Comparison of ENCODE assay signal across 14 cellular contexts in the genomic region with DNA sequence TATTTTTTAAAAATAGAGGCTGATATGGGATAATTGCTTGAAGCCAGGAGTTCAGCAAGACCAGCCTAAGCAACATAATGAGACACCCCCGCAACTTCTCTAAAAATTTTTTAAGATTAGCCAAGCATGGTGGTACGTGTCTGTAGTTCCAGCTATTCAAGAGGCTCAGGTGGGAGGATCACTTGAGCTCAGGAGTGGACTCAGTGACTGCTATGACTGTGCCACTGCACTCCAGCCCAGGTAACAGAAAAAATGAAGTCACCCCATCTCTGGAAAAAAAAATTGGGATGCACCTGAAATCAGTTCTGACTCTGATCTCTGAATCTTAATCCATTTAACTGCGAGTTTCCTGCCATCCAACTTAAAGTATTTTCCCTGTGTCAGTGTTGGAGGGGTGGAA.
"Had no signal": no experiment of that assay in that cellular context is flagged by ENCODE, and none has a peak within 500 bp of the region (broad histone marks: within the 10 kb centered on the region; RNA-seq: fewer than 3 reads in every experiment).

No MANE protein-coding gene starts in this region.

- ATAC-seq: gastrocnemius medialis, heart left ventricle, right lobe of liver had no signal

- H3K4me1 ChIP-seq: breast epithelium had no signal

- H3K36me3 ChIP-seq: ascending aorta, breast epithelium, gastrocnemius medialis, heart left ventricle, ovary, right lobe of liver, upper lobe of left lung had no signal

- H3K27ac ChIP-seq: ascending aorta, breast epithelium, epithelial cell of prostate, gastrocnemius medialis, heart left ventricle, ovary, right lobe of liver had no signal

- H3K9me3 ChIP-seq: ascending aorta, breast epithelium, gastrocnemius medialis, heart left ventricle, ovary, right lobe of liver, upper lobe of left lung had no signal

- H3K27me3 Mint-ChIP-seq: dendritic cell treated with granulocyte-macrophage colony-stimulating factor and Interleukin-4, amounts not matched to agents 40 ng/mL and 50 ng/mL, for 4 days; stimulated activated naive CD8-positive, alpha-beta T cell treated with anti-CD3 and anti-CD28 coated beads, Interleukin-15, amount 100 ng/mL, for 72 hours had no signal

- H3K27me3 ChIP-seq: ascending aorta, breast epithelium, gastrocnemius medialis, heart left ventricle, ovary, right lobe of liver, upper lobe of left lung had no signal

- DNase-seq: activated naive CD4-positive, alpha-beta T cell; activated T-cell treated with anti-CD3 and anti-CD28 coated beads, Interleukin-2, amount 50 U/mL, for 48 hours; gastrocnemius medialis; heart left ventricle; mesendoderm; ovary; right lobe of liver; T-helper 9 cell; upper lobe of left lung had no signal

- H3K4me3 ChIP-seq: ascending aorta, breast epithelium, gastrocnemius medialis, heart left ventricle, ovary, right lobe of liver, upper lobe of left lung had no signal

- H3K4me3 Mint-ChIP-seq: dendritic cell treated with granulocyte-macrophage colony-stimulating factor and Interleukin-4, amounts not matched to agents 40 ng/mL and 50 ng/mL, for 4 days had no signal
